ENCODE assay signal across 8 cellular contexts in genomic region chr19:38033658-38034150, GRCh38.
A peak's percentile ranks its signal among the peaks of the same experiment; 100 is the strongest.
DNase-seq lines count a peak whose midpoint lies in the region; ATAC-seq and TF ChIP-seq lines count a peak whose summit lies in the region.

No MANE protein-coding gene starts in this region.

- no peak for TF ChIP-seq CTCF in activated B cell treated with CpG ODN at 0.5 μM for 24 hours (IDR thresholded peaks at IDR 0.05)
- TF ChIP-seq CTCF in upper lobe of right lung (IDR thresholded peaks at IDR 0.05), result no peak

- peak overlapping the region; percentile 98 for H3K27ac Mint-ChIP-seq in activated B cell treated with CpG ODN at 0.5 μM for 24 hours

- DNase-seq in NCI-H1417 (lab: John Stamatoyannopoulos, UW), result peak in 2 of 3 experiments; percentile 25 to 61
- no peak for DNase-seq in NCI-H1417 treated with DMSO at 0.1 percent for 48 hours (lab: John Stamatoyannopoulos, UW)
- DNase-seq in activated B cell treated with CpG ODN at 0.5 μM for 24 hours, result peak; percentile 60
- DNase-seq in upper lobe of right lung, result no peak
- no peak for DNase-seq in NCI-H128 (lab: John Stamatoyannopoulos, UW; ENCODE audit: unreplicated experiment)
- DNase-seq in Kasumi-1 (lab: John Stamatoyannopoulos, UW), result no peak
- DNase-seq in OCI-M1 (lab: John Stamatoyannopoulos, UW), result no peak

- H3K4me3 Mint-ChIP-seq in activated B cell treated with CpG ODN at 0.5 μM for 24 hours, result peak overlapping the region; percentile 79

- no peaks in the 10 kb centered on the region for H3K27me3 Mint-ChIP-seq in activated B cell treated with CpG ODN at 0.5 μM for 24 hours

- intact Hi-C loops in activated B cell treated with CpG ODN at 0.5 μM for 24 hours (cut with micrococcal nuclease), result loop anchor here (1.0 kb wide), 9 partner anchors 8 to 131 kb away; partner anchors contain the start of gene SIPA1L3
- intact Hi-C loops in upper lobe of right lung (cut with DNase I), result no loop called here

- peaks cover 20% of the 10 kb centered on the region for H3K4me1 ChIP-seq in upper lobe of right lung

- H3K27me3 ChIP-seq in upper lobe of right lung, result no peaks in the 10 kb centered on the region

- H3K36me3 Mint-ChIP-seq in activated B cell treated with CpG ODN at 0.5 μM for 24 hours (ENCODE audit: low read depth), result peaks cover 36% of the 10 kb centered on the region

- peaks cover 4% of the 10 kb centered on the region for H3K9me3 Mint-ChIP-seq in activated B cell treated with CpG ODN at 0.5 μM for 24 hours

- CTCF ChIA-PET in activated B cell treated with CpG ODN at 0.5 μM for 24 hours (lab: Charles Lee), result interaction anchor here (0.9 to 4.7 kb wide), 11 partner anchors 11 to 135 kb away, joined by 3 to 43 read pairs (median 7); partner anchors contain the start of genes SIPA1L3 and WDR87

- H3K4me1 Mint-ChIP-seq in activated B cell treated with CpG ODN at 0.5 μM for 24 hours, result peaks cover 87% of the 10 kb centered on the region

- H3K9me3 ChIP-seq in upper lobe of right lung, result no peaks in the 10 kb centered on the region

- no peak overlapping the region for H3K27ac ChIP-seq in upper lobe of right lung

- POLR2A ChIA-PET in activated B cell treated with CpG ODN at 0.5 μM for 24 hours (lab: Charles Lee), result interaction anchor here (0.6 to 9.6 kb wide), 34 partner anchors 10 to 231 kb away, joined by 3 to 192 read pairs (median 8); partner anchors contain the start of genes SIPA1L3, SPINT2 and WDR87

- H3K36me3 ChIP-seq in upper lobe of right lung, result no peaks in the 10 kb centered on the region

- H3K4me3 ChIP-seq in upper lobe of right lung, result no peak overlapping the region

- ATAC-seq in HG03103 (IDR thresholded peaks at IDR 0.05; ENCODE audit: low read depth, unreplicated experiment) (peak; percentile 54), activated B cell treated with CpG ODN at 0.5 μM for 24 hours (ENCODE audit: low read depth) (peak; percentile 76), upper lobe of right lung (peak; percentile 58)

Comparison
In these comparisons a context has a peak if more than half of its experiments do, and no peak if none do; other contexts are left out.
1. DNase-seq: peak in NCI-H1417 (2 of 3) and activated B cell treated with CpG ODN at 0.5 μM for 24 hours (single experiment); none in NCI-H1417 treated with DMSO at 0.1 percent for 48 hours (single experiment), upper lobe of right lung (single experiment), NCI-H128 (single experiment), Kasumi-1 (0 of 2) and OCI-M1 (single experiment).
2. Peak in every context shown above with its lines, with median percentiles within 50 percentile points of each other: ATAC-seq.